11 cellular contexts compared by ENCODE assay signal in the genomic region with DNA sequence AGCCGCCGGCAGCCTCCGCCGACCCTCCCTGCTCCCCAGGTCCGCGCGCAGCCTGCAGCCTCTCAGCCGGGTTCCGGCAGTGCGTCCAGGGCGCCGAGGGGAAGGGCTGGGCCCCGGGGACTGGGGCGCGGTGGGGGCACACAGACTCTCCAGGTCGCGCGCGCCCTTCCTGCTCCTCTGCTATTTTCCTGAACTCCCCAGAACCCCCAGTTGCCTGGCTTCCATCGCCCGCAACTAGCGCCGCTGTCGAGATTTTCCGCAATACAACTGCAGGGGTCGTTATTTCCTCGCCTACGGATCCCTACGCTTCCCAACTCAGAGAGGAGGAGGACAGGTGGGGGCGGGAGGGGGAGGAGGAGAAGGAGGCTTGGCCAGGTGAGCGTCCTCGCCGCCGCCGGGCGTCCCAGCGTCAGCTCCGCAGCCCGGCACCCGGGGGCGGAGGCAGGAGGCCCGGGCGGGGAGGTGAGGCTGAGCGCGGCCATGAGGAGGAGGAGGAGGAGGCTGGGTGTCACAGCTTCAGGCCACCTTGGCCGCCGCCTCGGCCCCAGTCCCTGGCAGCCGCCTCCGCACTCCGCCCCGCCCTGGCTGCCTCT. TPM values are rescaled to one million over a fixed set of nuclear protein-coding genes. Genes with fewer than 3 reads are reported as not detected.
DNase-seq lines count a peak whose midpoint lies in the region; ATAC-seq and TF ChIP-seq lines count a peak whose summit lies in the region.
"Had no signal": no experiment of that assay in that cellular context is flagged by ENCODE, and none has a peak within 500 bp of the region (broad histone marks: within the 10 kb centered on the region; RNA-seq: fewer than 3 reads in every experiment).

A gene (minus strand): TSS at position 265 of the 593 bp plus-strand sequence.

- H3K4me1 ChIP-seq in foreskin keratinocyte = peaks cover 11% of the 10 kb centered on the region
- H3K4me1 ChIP-seq in prostate gland (replicated peaks) = no peaks in the 10 kb centered on the region
- H3K4me1 ChIP-seq: uterus had no signal

- no peak within 1 kb of the TSS for H3K27ac ChIP-seq in foreskin keratinocyte
- H3K27ac ChIP-seq in prostate gland = no peak within 1 kb of the TSS
- H3K27ac ChIP-seq: uterus had no signal

- peaks cover 49% of the 10 kb centered on the region for H3K27me3 ChIP-seq in foreskin keratinocyte
- peaks cover 25% of the 10 kb centered on the region for H3K27me3 ChIP-seq in prostate gland (replicated peaks; ENCODE audit: insufficient read depth)

- peak within 1 kb of the TSS; percentile 6 to 9 for H3K4me3 ChIP-seq in prostate gland
- H3K4me3 ChIP-seq: uterus had no signal

- DNase-seq in NCI-H146 (lab: John Stamatoyannopoulos, UW) (peak; percentile 47), NCI-H146 treated with DMSO at 0.1 percent for 48 hours (lab: John Stamatoyannopoulos, UW; ENCODE audit: unreplicated experiment) (no peak), NCI-H526 treated with DMSO at 0.1 percent for 48 hours (lab: John Stamatoyannopoulos, UW) (peak; percentile 3), foreskin keratinocyte (no peak), prostate gland (ENCODE audit: low spot score) (no peak), T1000 (lab: John Stamatoyannopoulos, UW) (no peak), NK-92 (lab: John Stamatoyannopoulos, UW; ENCODE audit: unreplicated experiment) (no peak)
- DNase-seq: NCI-H2227 treated with DMSO at 0.1 percent for 48 hours, uterus had no signal

- TF ChIP-seq CTCF in foreskin keratinocyte (conservative IDR thresholded peaks at IDR 0.05) (peak; percentile 48), prostate gland (IDR thresholded peaks at IDR 0.05) (no peak)

- ATAC-seq in foreskin keratinocyte (peak; percentile 61), GM21447 (IDR thresholded peaks at IDR 0.05; ENCODE audit: unreplicated experiment) (no peak)
- ATAC-seq: esophagus mucosa had no signal

- no peaks in the 10 kb centered on the region for H3K36me3 ChIP-seq in prostate gland
- H3K36me3 ChIP-seq: uterus had no signal

- H3K9me3 ChIP-seq in prostate gland = no peaks in the 10 kb centered on the region
- H3K9me3 ChIP-seq: uterus had no signal

- under 1% methylated on average over 48 of the region's 52 CpGs for WGBS in prostate gland

- intact Hi-C loops in prostate gland (cut with DNase I) = no loop called here

- TF ChIP-seq POLR2A in prostate gland (IDR thresholded peaks at IDR 0.05) = no peak

RNA-seq across cellular contexts. Expression of the gene that starts here (rescaled TPM):
- 0.88 and 1.2 TPM in 2 replicates for total RNA-seq in foreskin keratinocyte
- 0.31 and 0.69 TPM in 2 replicates for polyA plus RNA-seq in foreskin keratinocyte
- under 1 TPM in 1 of 2 donors, not detected in 1; 0.91 TPM for total RNA-seq in prostate gland
- total RNA-seq: esophagus mucosa had no signal

Comparison
In these comparisons a context has a peak if more than half of its experiments do, and no peak if none do; other contexts are left out.
1. DNase-seq: peak in NCI-H146 (single experiment) and NCI-H526 treated with DMSO at 0.1 percent for 48 hours (single experiment); none in NCI-H146 treated with DMSO at 0.1 percent for 48 hours (single experiment), foreskin keratinocyte (0 of 2), prostate gland (single experiment), T1000 (single experiment) and NK-92 (single experiment).